ENCODE assay signal across 8 cellular contexts in the genomic region with DNA sequence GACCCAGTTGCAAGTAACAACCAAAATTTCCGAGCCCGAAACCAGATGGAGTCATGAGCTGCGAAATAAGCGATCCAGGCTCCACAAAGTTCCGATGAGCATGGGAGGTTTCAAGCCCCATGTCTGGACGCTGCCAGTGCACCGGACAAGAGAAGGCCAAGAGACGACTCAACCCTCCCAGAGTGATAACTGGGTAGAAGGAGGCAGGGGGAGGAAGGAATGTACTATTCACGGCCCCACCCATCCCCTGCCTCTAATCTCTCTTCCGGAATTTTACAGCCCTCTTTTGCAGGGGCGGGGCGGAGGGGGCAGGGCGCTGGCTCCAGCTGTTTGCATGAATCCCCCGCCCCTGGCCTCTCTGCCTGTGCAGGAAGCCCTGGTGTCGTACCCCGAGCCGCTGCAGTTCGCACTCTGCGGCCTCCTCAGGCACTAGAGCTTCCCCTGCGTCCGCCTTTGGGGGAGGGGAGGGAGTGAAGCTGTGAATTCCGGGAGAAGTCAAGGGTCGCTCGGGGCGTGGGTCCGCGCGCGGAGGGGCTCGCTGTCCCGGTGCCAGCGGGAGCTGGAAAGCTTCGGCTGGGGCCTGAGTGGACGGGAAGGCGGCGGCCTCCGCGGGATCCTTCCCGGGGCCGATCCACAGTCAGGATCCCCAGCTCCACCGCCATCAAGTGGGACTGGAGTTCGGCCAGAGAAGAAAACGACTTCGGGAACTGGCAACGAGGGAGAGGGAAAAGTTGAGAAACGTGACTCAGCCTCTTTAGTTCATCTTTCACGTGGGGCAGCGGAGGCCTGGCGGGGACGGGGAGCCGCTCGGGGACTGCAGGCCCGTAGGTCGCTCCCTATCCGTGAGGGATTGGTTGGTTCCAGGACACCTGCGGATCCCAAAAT. TPM values are rescaled to one million over a fixed set of nuclear protein-coding genes. Genes with fewer than 3 reads are reported as not detected.
DNase-seq lines count a peak whose midpoint lies in the region; ATAC-seq lines count a peak whose summit lies in the region.

No MANE protein-coding gene starts in this region.

- H3K27ac Mint-ChIP-seq in stimulated activated effector memory CD8-positive, alpha-beta T cell treated with anti-CD3 and anti-CD28 coated beads, Interleukin-12 subunit alpha, Interleukin-12 subunit beta, amount 100 ng/mL, for 72 hours = peak overlapping the region; percentile 93

- H3K9me3 ChIP-seq in ES-I3 (ENCODE audit: control insufficient read depth, insufficient read depth, low read length) (no peaks in the 10 kb centered on the region), esophagus (ENCODE audit: control insufficient read depth in 2 of 2, insufficient read depth in 1 of 2, low read depth in 1 of 2, low read length in 1 of 2) (no peaks in the 10 kb centered on the region), muscle layer of colon (ENCODE audit: low read length) (no peaks in the 10 kb centered on the region)

- no peaks in the 10 kb centered on the region for H3K27me3 ChIP-seq in esophagus (ENCODE audit: control insufficient read depth in 1 of 2, insufficient read depth in 2 of 2, low read length in 2 of 2)
- H3K27me3 ChIP-seq in muscle layer of colon (ENCODE audit: control insufficient read depth in 1 of 2, insufficient read depth in 2 of 2, low read length in 2 of 2) = no peaks in the 10 kb centered on the region

- 11 to 21% methylated on average over 54 to 56 of the region's 56 CpGs for whole genome bisulfite sequencing in esophagus, 2 donors

- H3K9me3 Mint-ChIP-seq in stimulated activated effector memory CD8-positive, alpha-beta T cell treated with anti-CD3 and anti-CD28 coated beads, Interleukin-12 subunit alpha, Interleukin-12 subunit beta, amount 100 ng/mL, for 72 hours = no peaks in the 10 kb centered on the region

- H3K36me3 Mint-ChIP-seq in stimulated activated effector memory CD8-positive, alpha-beta T cell treated with anti-CD3 and anti-CD28 coated beads, Interleukin-12 subunit alpha, Interleukin-12 subunit beta, amount 100 ng/mL, for 72 hours = peaks cover 7% of the 10 kb centered on the region

- H3K27ac ChIP-seq in esophagus (ENCODE audit: low read depth in 2 of 2, low read length in 1 of 2) = peak overlapping the region; percentile 95 to 96
- peak overlapping the region; percentile 98 for H3K27ac ChIP-seq in muscle layer of colon (ENCODE audit: low read depth, low read length)

- H3K9ac ChIP-seq in ES-I3 (ENCODE audit: low read depth, low read length) = peak overlapping the region; percentile 76
- H3K9ac ChIP-seq in muscle layer of colon (ENCODE audit: low read length) = peak overlapping the region; percentile 34

- no peaks in the 10 kb centered on the region for H3K36me3 ChIP-seq in ES-I3 (ENCODE audit: insufficient read depth, low read length)
- no peaks in the 10 kb centered on the region for H3K36me3 ChIP-seq in esophagus (ENCODE audit: control insufficient read depth in 2 of 2, insufficient read depth in 2 of 2, low read length in 1 of 2)
- H3K36me3 ChIP-seq in muscle layer of colon (ENCODE audit: insufficient read depth, low read length) = no peaks in the 10 kb centered on the region

- DNase-seq in HCEC 1CT (peak; percentile 85), NCI-H2227 (lab: John Stamatoyannopoulos, UW; ENCODE audit: unreplicated experiment) (peak; percentile 78), 8988T (no peak)
- DNase-seq in activated CD8-positive, alpha-beta memory T cell treated with anti-CD3 and anti-CD28 coated beads, Interleukin-2, amount 50 U/mL, for 48 hours = peak; percentile 86
- peak; percentile 41 to 89 for DNase-seq in stimulated activated effector memory CD8-positive, alpha-beta T cell treated with anti-CD3 and anti-CD28 coated beads, Interleukin-12 subunit alpha, Interleukin-12 subunit beta, amount 100 ng/mL, for 72 hours (ENCODE audit: low spot score in 2 of 2)

- H3K4me3 Mint-ChIP-seq in stimulated activated effector memory CD8-positive, alpha-beta T cell treated with anti-CD3 and anti-CD28 coated beads, Interleukin-12 subunit alpha, Interleukin-12 subunit beta, amount 100 ng/mL, for 72 hours = peak overlapping the region; percentile 76

- peak overlapping the region; percentile 33 to 42 for H3K4me3 ChIP-seq in esophagus (ENCODE audit: low read depth in 1 of 2, low read length in 2 of 2)
- H3K4me3 ChIP-seq in muscle layer of colon (ENCODE audit: low read depth in 1 of 2, low read length in 2 of 2) = peak overlapping the region; percentile 31 to 40

- peaks cover 43% of the 10 kb centered on the region for H3K4me1 Mint-ChIP-seq in stimulated activated effector memory CD8-positive, alpha-beta T cell treated with anti-CD3 and anti-CD28 coated beads, Interleukin-12 subunit alpha, Interleukin-12 subunit beta, amount 100 ng/mL, for 72 hours

- peak; percentile 67 for ATAC-seq in stimulated activated effector memory CD8-positive, alpha-beta T cell treated with anti-CD3 and anti-CD28 coated beads, Interleukin-12 subunit alpha, Interleukin-12 subunit beta, amount 100 ng/mL, for 72 hours

- H3K4me1 ChIP-seq in ES-I3 (ENCODE audit: insufficient read depth, low read length) = peaks cover 23% of the 10 kb centered on the region
- peaks cover 0 to 6% of the 10 kb centered on the region in 2 donors for H3K4me1 ChIP-seq in esophagus (ENCODE audit: control insufficient read depth in 2 of 2, insufficient read depth in 2 of 2, low read length in 1 of 2)
- H3K4me1 ChIP-seq in muscle layer of colon (ENCODE audit: insufficient read depth, low read length) = peaks cover 14% of the 10 kb centered on the region

RNA-seq across cellular contexts. Expression of gene PTP4A2, which starts 6.3 kb away (rescaled TPM):
- polyA plus RNA-seq in esophagus = 10 to 100 TPM; 40.6 to 45.5 TPM
